8 cellular contexts compared by ENCODE assay signal in genomic region chr4:101169044-101170014, GRCh38.
DNase-seq lines count a peak whose midpoint lies in the region; ATAC-seq and TF ChIP-seq lines count a peak whose summit lies in the region.

No MANE protein-coding gene starts in this region.

- H3K4me1 ChIP-seq in Caco-2 = peaks cover 10% of the 10 kb centered on the region; the same call in 1 of the 2 replicates

- no TSS peak for BruUV-seq in Caco-2 (replicated peaks; lab: Mats Ljungman, UMichigan)

- DNase-seq in Caco-2 = peak; percentile 75 to 76
- DNase-seq in NCI-H748 treated with DMSO at 0.1 percent for 48 hours (lab: John Stamatoyannopoulos, UW) = peak; percentile 90
- peak; percentile 66 for DNase-seq in activated CD8-positive, alpha-beta memory T cell treated with anti-CD3 and anti-CD28 coated beads for 24 hours
- peak; percentile 79 to 87 for DNase-seq in erythroblast (lab: John Stamatoyannopoulos, UW)
- DNase-seq in nephron progenitor cell = peak; percentile 48
- DNase-seq in type B pancreatic cell (ENCODE audit: extremely low spot score, unreplicated experiment) = no peak

- CTCF ChIA-PET in Caco-2 (lab: Charles Lee) = no interaction called here

- POLR2A ChIA-PET in Caco-2 (lab: Charles Lee) = no interaction called here

- peaks cover 6% of the 10 kb centered on the region for H3K4me1 Mint-ChIP-seq in Caco-2 (ENCODE audit: low read depth, unreplicated experiment)
- no peaks in the 10 kb centered on the region for H3K4me1 Mint-ChIP-seq in nephron progenitor cell
- no peaks in the 10 kb centered on the region for H3K4me1 Mint-ChIP-seq in type B pancreatic cell (ENCODE audit: unreplicated experiment)

- H3K36me3 Mint-ChIP-seq in Caco-2 (ENCODE audit: insufficient read depth, unreplicated experiment) = no peaks in the 10 kb centered on the region
- no peaks in the 10 kb centered on the region for H3K36me3 Mint-ChIP-seq in nephron progenitor cell (ENCODE audit: low read depth)
- H3K36me3 Mint-ChIP-seq in type B pancreatic cell = no peaks in the 10 kb centered on the region

- intact Hi-C loops in Caco-2 (cut with micrococcal nuclease; ENCODE audit: unreplicated experiment) = loop anchor here (1.0 to 10.0 kb wide), 4 partner anchors 177 to 1094 kb away; no protein-coding TSS in a partner anchor

- H3K27me3 ChIP-seq in Caco-2 (replicated peaks; ENCODE audit: control insufficient read depth, insufficient read depth, low read length) = no peaks in the 10 kb centered on the region

- H3K4me3 ChIP-seq in Caco-2 (ENCODE audit: low read depth, low read length) = no peak overlapping the region

- no peaks in the 10 kb centered on the region for H3K36me3 ChIP-seq in Caco-2 (ENCODE audit: control insufficient read depth, insufficient read depth, low read length)

- ATAC-seq in GM19468 (IDR thresholded peaks at IDR 0.05; ENCODE audit: extremely low read depth, unreplicated experiment) (peak; percentile 96), HG03521 (IDR thresholded peaks at IDR 0.05; ENCODE audit: unreplicated experiment) (peak; percentile 99)

- no peaks in the 10 kb centered on the region for H3K27me3 Mint-ChIP-seq in Caco-2 (ENCODE audit: insufficient read depth, unreplicated experiment)
- H3K27me3 Mint-ChIP-seq in nephron progenitor cell (ENCODE audit: low read depth, poor library complexity) = no peaks in the 10 kb centered on the region
- H3K27me3 Mint-ChIP-seq in type B pancreatic cell = no peaks in the 10 kb centered on the region

- no peaks in the 10 kb centered on the region for H3K9me3 ChIP-seq in Caco-2

- no peak for TF ChIP-seq POLR2A in erythroblast (IDR thresholded peaks at IDR 0.05; ENCODE audit: low read length)

- TF ChIP-seq CTCF in Caco-2 (IDR thresholded peaks at IDR 0.05; ENCODE audit: insufficient read depth in 1 of 2, low read depth in 1 of 2, low read length in 1 of 2, severe bottlenecking in 1 of 2, unreplicated experiment in 1 of 2) (peak; percentile 71 to 72), nephron progenitor cell (IDR thresholded peaks at IDR 0.05) (peak; percentile 71), type B pancreatic cell (conservative IDR thresholded peaks at IDR 0.05) (peak; percentile 77)

- no peak overlapping the region for H3K4me3 Mint-ChIP-seq in Caco-2 (ENCODE audit: unreplicated experiment)
- no peak overlapping the region for H3K4me3 Mint-ChIP-seq in nephron progenitor cell
- H3K4me3 Mint-ChIP-seq in type B pancreatic cell = no peak overlapping the region

- no peak overlapping the region for H3K27ac Mint-ChIP-seq in Caco-2 (ENCODE audit: unreplicated experiment)
- no peak overlapping the region for H3K27ac Mint-ChIP-seq in nephron progenitor cell
- no peak overlapping the region for H3K27ac Mint-ChIP-seq in type B pancreatic cell

- H3K9me3 Mint-ChIP-seq in Caco-2 (ENCODE audit: unreplicated experiment) = no peaks in the 10 kb centered on the region
- H3K9me3 Mint-ChIP-seq in nephron progenitor cell = no peaks in the 10 kb centered on the region
- no peaks in the 10 kb centered on the region for H3K9me3 Mint-ChIP-seq in type B pancreatic cell
